ENCODE assay signal across 9 cellular contexts in genomic region chr14:96275182-96276112, GRCh38. TPM values are rescaled to one million over a fixed set of nuclear protein-coding genes. Genes with fewer than 3 reads are reported as not detected.
DNase-seq lines count a peak whose midpoint lies in the region; ATAC-seq and TF ChIP-seq lines count a peak whose summit lies in the region.
"Had no signal": no experiment of that assay in that cellular context is flagged by ENCODE, and none has a peak within 500 bp of the region (broad histone marks: within the 10 kb centered on the region; RNA-seq: fewer than 3 reads in every experiment).

No MANE protein-coding gene starts in this region.

- peaks cover 36% of the 10 kb centered on the region for H3K9me3 Mint-ChIP-seq in WTC11

- no peak overlapping the region for H3K27ac Mint-ChIP-seq in WTC11

- peak; percentile 78 for ATAC-seq in WTC11
- ATAC-seq in GM19397 (IDR thresholded peaks at IDR 0.05; ENCODE audit: unreplicated experiment) = no peak

- POLR2A ChIA-PET in WTC11 (lab: Charles Lee) = no interaction called here

- intact Hi-C loops in mammary epithelial cell (cut with micrococcal nuclease) = loop anchor here (1.0 to 2.0 kb wide), 5 partner anchors 149 to 715 kb away; no protein-coding TSS in a partner anchor

- dilution Hi-C loops in mammary epithelial cell (cut with HindIII; ENCODE audit: low sequenced_read_pairs) = no loop called here

- no peaks in the 10 kb centered on the region for H3K79me2 ChIP-seq in mammary epithelial cell (ENCODE audit: insufficient read depth, low read length)

- BruUV-seq in mammary epithelial cell (replicated peaks; lab: Mats Ljungman, UMichigan) = no TSS peak

- H3K27me3 Mint-ChIP-seq in WTC11 (ENCODE audit: low read depth) = no peaks in the 10 kb centered on the region; the same call in 1 of the 2 replicates

- peak overlapping the region; percentile 17 for H2AFZ ChIP-seq in mammary epithelial cell (ENCODE audit: low read depth, low read length)

- H3K36me3 ChIP-seq in mammary epithelial cell (ENCODE audit: insufficient read depth, low read length) = no peaks in the 10 kb centered on the region

- in situ Hi-C loops in mammary epithelial cell (cut with MboI; ENCODE audit: low sequenced_read_pairs in 2 of 2) = loop anchor here (10.0 kb wide), 2 partner anchors 149 to 271 kb away; no protein-coding TSS in a partner anchor

- DNase-seq in NCI-H2196 (lab: John Stamatoyannopoulos, UW; ENCODE audit: unreplicated experiment) = peak; percentile 51
- no peak for DNase-seq in NCI-H2196 treated with DMSO at 0.1 percent for 48 hours (lab: John Stamatoyannopoulos, UW; ENCODE audit: unreplicated experiment)
- peak; percentile 82 for DNase-seq in NCI-H1694 treated with DMSO at 0.1 percent for 48 hours (lab: John Stamatoyannopoulos, UW)
- peak; percentile 81 for DNase-seq in WTC11 (ENCODE audit: low spot score)
- peak; percentile 29 for DNase-seq in mammary epithelial cell
- DNase-seq in stimulated activated CD4-positive, alpha-beta T cell treated with anti-CD3 and anti-CD28 coated beads, Interleukin-2, amount 100 ng/mL, for 4 hours (ENCODE audit: low read depth) = peak; percentile 45

- no peak overlapping the region for H3K4me3 ChIP-seq in mammary epithelial cell (replicated peaks in 1 of 3; ENCODE audit: insufficient read depth in 1 of 3, low read depth in 2 of 3, low read length in 3 of 3)
- H3K4me3 ChIP-seq: BLaER1 had no signal

- no peak overlapping the region for H3K9ac ChIP-seq in mammary epithelial cell (ENCODE audit: insufficient read depth, low read length)
- H3K9ac ChIP-seq: BLaER1 had no signal

- H3K4me1 ChIP-seq in mammary epithelial cell (ENCODE audit: insufficient read depth, low read length) = peaks cover 10% of the 10 kb centered on the region
- H3K4me1 ChIP-seq: BLaER1 had no signal

- H3K27ac ChIP-seq in mammary epithelial cell (ENCODE audit: insufficient read depth, low read depth, low read length) = no peak overlapping the region
- peak overlapping the region; percentile 81 for H3K27ac ChIP-seq in layer of hippocampus (ENCODE audit: low read depth, low read length)
- H3K27ac ChIP-seq: BLaER1 had no signal

- peak; percentile 98 for TF ChIP-seq CTCF in WTC11 (IDR thresholded peaks at IDR 0.05)
- TF ChIP-seq CTCF in mammary epithelial cell (conservative IDR thresholded peaks at IDR 0.05 in 1 of 2, IDR thresholded peaks at IDR 0.05 in 1 of 2; ENCODE audit: extremely low read depth in 1 of 2, insufficient read depth in 1 of 2, low read depth in 1 of 2, low read length in 2 of 2) = peak; percentile 97 to 99

- CTCF ChIA-PET in WTC11 (lab: Charles Lee) = interaction anchor here (0.6 to 7.6 kb wide), 11 partner anchors 11 to 670 kb away, joined by 3 to 94 read pairs (median 3); no protein-coding TSS in a partner anchor
- CTCF ChIA-PET in mammary epithelial cell (lab: Charles Lee; ENCODE audit: low non-redundant PET) = interaction anchor here (0.6 to 1.3 kb wide), 3 partner anchors 175 to 465 kb away, joined by 3 to 6 read pairs (median 4); no protein-coding TSS in a partner anchor

- peaks cover 14% of the 10 kb centered on the region for H3K9me3 ChIP-seq in mammary epithelial cell (replicated peaks; ENCODE audit: insufficient read depth, low read length)

- no peaks in the 10 kb centered on the region for H4K20me1 ChIP-seq in mammary epithelial cell (ENCODE audit: insufficient read depth, low read length)
- H4K20me1 ChIP-seq: BLaER1 had no signal

- H3K4me2 ChIP-seq in mammary epithelial cell (ENCODE audit: insufficient read depth, low read depth, low read length) = no peak overlapping the region
- H3K4me2 ChIP-seq: BLaER1 had no signal

- WGBS in mammary epithelial cell (ENCODE audit: low coverage, missing lambda C conversion rate) = 10% methylated on average over 15 of the region's 16 CpGs

- H3K4me3 Mint-ChIP-seq in WTC11 = peak overlapping the region; percentile 18; the same call in 1 of the 2 replicates

- H3K36me3 Mint-ChIP-seq in WTC11 = peaks cover 22% of the 10 kb centered on the region

- H3K27me3 ChIP-seq in mammary epithelial cell (ENCODE audit: insufficient read depth, low read length) (no peaks in the 10 kb centered on the region), layer of hippocampus (ENCODE audit: control insufficient read depth, insufficient read depth, low read length) (no peaks in the 10 kb centered on the region)
- H3K27me3 ChIP-seq: BLaER1 had no signal

- peaks cover 18% of the 10 kb centered on the region for H3K4me1 Mint-ChIP-seq in WTC11

TF ChIP-seq in WTC11, 78 proteins besides CTCF, POLR2A, EP300 and RAD21:
- no peak for TF ChIP-seq EMX1 (CRISPR knock-in tag; IDR thresholded peaks at IDR 0.05)
- no peak for TF ChIP-seq ZNF219 (CRISPR knock-in tag; IDR thresholded peaks at IDR 0.05; ENCODE audit: borderline replicate concordance)
- peak; percentile 54; the same call in 1 of the 2 replicates for TF ChIP-seq ETV6 (CRISPR knock-in tag; IDR thresholded peaks at IDR 0.05)

RNA-seq across cellular contexts. Expression of gene BDKRB1, which starts 19.4 kb away (rescaled TPM):
- total RNA-seq in WTC11 (2021) (0.11 to 0.27 TPM in 2 of 3 replicates, not detected in the other), mammary epithelial cell (1 to 10 TPM in 1 of 2 donors, under 1 TPM in 1; 0.17 to 4.8 TPM)
- polyA plus RNA-seq in mammary epithelial cell = 3.7 TPM
- polyA minus RNA-seq in mammary epithelial cell = 6.9 TPM
